In genomic region chr2:216871333-216871934, GRCh38 we compare ENCODE assay signal across 19 cellular contexts. TPM values are rescaled to one million over a fixed set of nuclear protein-coding genes. Genes with fewer than 3 reads are reported as not detected.
A peak's percentile ranks its signal among the peaks of the same experiment; 100 is the strongest.
DNase-seq lines count a peak whose midpoint lies in the region; ATAC-seq and TF ChIP-seq lines count a peak whose summit lies in the region.
"Had no signal": no experiment of that assay in that cellular context is flagged by ENCODE, and none has a peak within 500 bp of the region (broad histone marks: within the 10 kb centered on the region; RNA-seq: fewer than 3 reads in every experiment).

No MANE protein-coding gene starts in this region.

- TF ChIP-seq CTCF in IMR-90 (conservative IDR thresholded peaks at IDR 0.05; ENCODE audit: low read depth, low read length) (no peak), mucosa of descending colon (IDR thresholded peaks at IDR 0.05) (no peak)

- H3K18ac ChIP-seq in IMR-90 (ENCODE audit: low read depth, low read length), result no peak overlapping the region; the same call in 1 of the 2 replicates

- no peaks in the 10 kb centered on the region for H3K9me1 ChIP-seq in IMR-90 (ENCODE audit: insufficient read depth, low read length)

- H4K8ac ChIP-seq in IMR-90 (ENCODE audit: low read depth in 2 of 2, low read length in 2 of 2), result no peak overlapping the region

- H3K27ac ChIP-seq in IMR-90 (ENCODE audit: insufficient read depth, low read length), result no peak overlapping the region
- H3K27ac ChIP-seq: KMS-11 had no signal

- H3K4me3 ChIP-seq in IMR-90 (ENCODE audit: insufficient read depth, low read depth, low read length) (no peak overlapping the region), mucosa of descending colon (no peak overlapping the region)

- intact Hi-C loops in IMR-90 (cut with micrococcal nuclease) (no loop called here), mucosa of descending colon (cut with DNase I, micrococcal nuclease) (no loop called here)

- dilution Hi-C loops in IMR-90 (cut with HindIII; ENCODE audit: low sequenced_read_pairs, unreplicated experiment), result no loop called here

- H3K9me3 ChIP-seq in IMR-90 (ENCODE audit: control insufficient read depth, insufficient read depth, low read length) (no peaks in the 10 kb centered on the region; the same call in 1 of the 2 replicates), mucosa of descending colon (no peaks in the 10 kb centered on the region)
- H3K9me3 ChIP-seq: BE2C had no signal

- WGBS in IMR-90 (ENCODE audit: extremely low coverage in 2 of 2, insufficient read length in 1 of 2), 2 experiments, result 67% methylated on average over 1 of the region's 4 CpGs; no CpG with 5 or more reads in 1 of the 2 experiments

- no peaks in the 10 kb centered on the region for H3K79me1 ChIP-seq in IMR-90 (ENCODE audit: low read depth in 1 of 2, low read length in 2 of 2)

- no peak overlapping the region for H3K14ac ChIP-seq in IMR-90 (replicated peaks; ENCODE audit: low read depth, low read length)

- CTCF ChIA-PET in IMR-90 (lab: Yijun Ruan, JAX), result no interaction called here

- no peak overlapping the region for H3K23ac ChIP-seq in IMR-90 (ENCODE audit: low read depth, low read length)

- no peak overlapping the region for H4K5ac ChIP-seq in IMR-90 (ENCODE audit: low read depth, low read length)

- no peak overlapping the region for H4K91ac ChIP-seq in IMR-90 (ENCODE audit: insufficient read depth, low read depth, low read length)

- H2BK120ac ChIP-seq in IMR-90 (ENCODE audit: low read depth, low read length), result no peak overlapping the region

- no peak overlapping the region for H2BK15ac ChIP-seq in IMR-90 (ENCODE audit: low read depth, low read length)

- H2BK5ac ChIP-seq in IMR-90 (ENCODE audit: low read depth, low read length, poor library complexity, severe bottlenecking), result no peak overlapping the region

- no peaks in the 10 kb centered on the region for H3K4me1 ChIP-seq in IMR-90 (ENCODE audit: control insufficient read depth, insufficient read depth, low read length)
- no peaks in the 10 kb centered on the region for H3K4me1 ChIP-seq in mucosa of descending colon (ENCODE audit: low read depth)
- H3K4me1 ChIP-seq: BE2C had no signal

- H3K9ac ChIP-seq in IMR-90 (ENCODE audit: low read depth, low read length), result no peak overlapping the region
- H3K9ac ChIP-seq: KMS-11 had no signal

- H3K36me3 ChIP-seq in IMR-90 (ENCODE audit: control insufficient read depth, insufficient read depth, low read length) (no peaks in the 10 kb centered on the region), mucosa of descending colon (ENCODE audit: low read depth) (no peaks in the 10 kb centered on the region)
- H3K36me3 ChIP-seq: BE2C had no signal

- BruUV-seq in IMR-90 (replicated peaks; lab: Mats Ljungman, UMichigan), result no TSS peak

- no peak overlapping the region; the same call in 1 of the 2 replicates for H2AK5ac ChIP-seq in IMR-90 (ENCODE audit: low read depth, low read length)

- no peaks in the 10 kb centered on the region for H3K27me3 ChIP-seq in IMR-90 (ENCODE audit: control insufficient read depth, insufficient read depth, low read length)
- H3K27me3 ChIP-seq: BE2C had no signal

- no peak overlapping the region for H2AFZ ChIP-seq in IMR-90 (replicated peaks; ENCODE audit: low read length, poor library complexity)

- no peak for TF ChIP-seq POLR2A in IMR-90 (IDR thresholded peaks at IDR 0.05; ENCODE audit: low read depth, low read length)

- TF ChIP-seq RAD21 in IMR-90 (IDR thresholded peaks at IDR 0.05; ENCODE audit: low read length), result no peak

- H3K56ac ChIP-seq in IMR-90 (ENCODE audit: extremely low read depth, insufficient read depth, low read length), result no peak overlapping the region

- peak overlapping the region; percentile 20; the same call in 1 of the 2 replicates for H2BK20ac ChIP-seq in IMR-90 (ENCODE audit: low read depth, low read length)

- H4K20me1 ChIP-seq in IMR-90 (ENCODE audit: insufficient read depth, low read length), result no peaks in the 10 kb centered on the region

- POLR2A ChIA-PET in IMR-90 (lab: Charles Lee; ENCODE audit: unreplicated experiment), result no interaction called here

- no peak overlapping the region for H3K4me2 ChIP-seq in IMR-90 (ENCODE audit: low read depth, low read length)
- H3K4me2 ChIP-seq: KMS-11 had no signal

- peak; percentile 29 for DNase-seq in IMR-90
- no peak for DNase-seq in left lobe of liver (ENCODE audit: low spot score)
- no peak for DNase-seq in mucosa of descending colon
- no peak for DNase-seq in NCI-H748 (lab: John Stamatoyannopoulos, UW; ENCODE audit: unreplicated experiment)
- DNase-seq: ACHN; BE2C; C1 segment of cervical spinal cord; CD4-positive, CD25-positive, alpha-beta regulatory T cell; CD8-positive, alpha-beta memory T cell; COR-L47; GF-D8; H9 had no signal

- peak; percentile 63 for ATAC-seq in IMR-90 (ENCODE audit: low read depth)
- peak; percentile 93 for ATAC-seq in left lobe of liver
- ATAC-seq in mucosa of descending colon, result peak; percentile 16
- ATAC-seq in GM21515 (IDR thresholded peaks at IDR 0.05; ENCODE audit: unreplicated experiment), result no peak
- no peak for ATAC-seq in HG03439 (IDR thresholded peaks at IDR 0.05; ENCODE audit: unreplicated experiment)
- ATAC-seq in GM19324 (IDR thresholded peaks at IDR 0.05; ENCODE audit: low FRiP score, unreplicated experiment), result no peak

- no peak overlapping the region for H2AK9ac ChIP-seq in IMR-90 (replicated peaks; ENCODE audit: low read depth, low read length, poor library complexity)

- in situ Hi-C loops in IMR-90 (cut with MboI; ENCODE audit: low sequenced_read_pairs), result no loop called here

- no peak overlapping the region; the same call in 1 of the 2 replicates for H3K4ac ChIP-seq in IMR-90 (ENCODE audit: low read depth, low read length)

TF ChIP-seq in IMR-90, 13 proteins besides CTCF, POLR2A, EP300 and RAD21:
- no peak for TF ChIP-seq FOS (IDR thresholded peaks at IDR 0.05; ENCODE audit: low read depth, low read length)
- no peak for TF ChIP-seq NFE2L2 (IDR thresholded peaks at IDR 0.05; ENCODE audit: low read depth, low read length)
- TF ChIP-seq BHLHE40 (IDR thresholded peaks at IDR 0.05; ENCODE audit: low read depth, low read length), result no peak
- TF ChIP-seq USF2 (IDR thresholded peaks at IDR 0.05; ENCODE audit: low read depth, low read length), result no peak
- TF ChIP-seq RCOR1 (IDR thresholded peaks at IDR 0.05; ENCODE audit: insufficient replicate concordance, low read length), result no peak
- no peak for TF ChIP-seq MAFK (IDR thresholded peaks at IDR 0.05; ENCODE audit: low read depth, low read length)
- no peak for TF ChIP-seq CHD1 (IDR thresholded peaks at IDR 0.05; ENCODE audit: low read depth, low read length)
- no peak for TF ChIP-seq RFX5 (IDR thresholded peaks at IDR 0.05; ENCODE audit: low read depth, low read length)

RNA-seq across cellular contexts. Expression of gene TNP1, which starts 11.6 kb away (rescaled TPM):
- total RNA-seq in IMR-90 (2012; rRNA removed) (not detected in 2 replicates), left lobe of liver (not detected), mucosa of descending colon (not detected)
- not detected in 2 replicates for polyA plus RNA-seq in IMR-90 (2012; rRNA removed)
- polyA plus RNA-seq in IMR-90 (2012; cell fraction: cytosol; rRNA removed), result not detected in 2 replicates
- not detected in 2 replicates for polyA plus RNA-seq in IMR-90 (2012; cell fraction: nucleus; rRNA removed; ENCODE audit: low replicate concordance)
- total RNA-seq: CD4-positive, CD25-positive, alpha-beta regulatory T cell; CD8-positive, alpha-beta memory T cell; Daoy; H1; H9; HT-29 had no signal
- polyA plus RNA-seq: CD4-positive, CD25-positive, alpha-beta regulatory T cell; CD8-positive, alpha-beta memory T cell; H1 had no signal

Comparison
In these comparisons a context has a peak if more than half of its experiments do, and no peak if none do; other contexts are left out.
1. ATAC-seq: peak in IMR-90 (single experiment), left lobe of liver (single experiment) and mucosa of descending colon (single experiment); none in GM21515 (single experiment), HG03439 (single experiment) and GM19324 (single experiment).